In the genomic region with DNA sequence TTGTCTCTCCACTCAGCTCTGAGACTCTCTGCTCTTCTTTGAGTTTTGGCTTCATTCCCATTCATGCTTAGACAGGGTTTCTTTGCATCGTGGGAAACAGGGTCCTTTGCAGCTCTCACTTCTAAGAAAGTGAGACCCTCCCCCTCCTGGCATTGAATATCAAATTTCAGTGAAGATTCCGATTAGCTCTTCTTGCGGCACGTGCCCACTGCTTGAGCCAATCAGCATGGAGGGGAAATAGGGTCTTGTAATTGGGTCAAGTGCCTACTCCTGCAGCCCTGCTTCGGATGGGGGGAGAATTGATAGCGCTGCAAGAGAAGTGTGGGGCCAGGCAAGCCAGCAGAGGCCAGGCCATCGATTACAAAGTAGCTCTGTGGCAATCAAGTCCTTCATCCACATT, we compare ENCODE assay signal across 1 cellular context.
TF ChIP-seq lines count a peak whose summit lies in the region.

No MANE protein-coding gene starts in this region.

TF ChIP-seq in WTC11, 78 proteins besides CTCF, POLR2A, EP300 and RAD21 (continued from another document):
- TF ChIP-seq, protein P1, sequence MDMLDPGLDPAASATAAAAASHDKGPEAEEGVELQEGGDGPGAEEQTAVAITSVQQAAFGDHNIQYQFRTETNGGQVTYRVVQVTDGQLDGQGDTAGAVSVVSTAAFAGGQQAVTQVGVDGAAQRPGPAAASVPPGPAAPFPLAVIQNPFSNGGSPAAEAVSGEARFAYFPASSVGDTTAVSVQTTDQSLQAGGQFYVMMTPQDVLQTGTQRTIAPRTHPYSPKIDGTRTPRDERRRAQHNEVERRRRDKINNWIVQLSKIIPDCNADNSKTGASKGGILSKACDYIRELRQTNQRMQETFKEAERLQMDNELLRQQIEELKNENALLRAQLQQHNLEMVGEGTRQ (CRISPR knock-in tag; IDR thresholded peaks at IDR 0.05): peak; percentile 76
- TF ChIP-seq ZBTB21 (CRISPR knock-in tag; IDR thresholded peaks at IDR 0.05; ENCODE audit: borderline replicate concordance): no peak
- TF ChIP-seq ZNF317 (CRISPR knock-in tag; IDR thresholded peaks at IDR 0.05; ENCODE audit: borderline replicate concordance, low read depth): no peak
- peak; percentile 58 for TF ChIP-seq NFYB (CRISPR knock-in tag; conservative IDR thresholded peaks at IDR 0.05; ENCODE audit: low read depth)
- TF ChIP-seq, protein P2, sequence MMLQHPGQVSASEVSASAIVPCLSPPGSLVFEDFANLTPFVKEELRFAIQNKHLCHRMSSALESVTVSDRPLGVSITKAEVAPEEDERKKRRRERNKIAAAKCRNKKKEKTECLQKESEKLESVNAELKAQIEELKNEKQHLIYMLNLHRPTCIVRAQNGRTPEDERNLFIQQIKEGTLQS (CRISPR knock-in tag; conservative IDR thresholded peaks at IDR 0.05): no peak
- TF ChIP-seq ZNF416 (CRISPR knock-in tag; IDR thresholded peaks at IDR 0.05): no peak
